In the genomic region with DNA sequence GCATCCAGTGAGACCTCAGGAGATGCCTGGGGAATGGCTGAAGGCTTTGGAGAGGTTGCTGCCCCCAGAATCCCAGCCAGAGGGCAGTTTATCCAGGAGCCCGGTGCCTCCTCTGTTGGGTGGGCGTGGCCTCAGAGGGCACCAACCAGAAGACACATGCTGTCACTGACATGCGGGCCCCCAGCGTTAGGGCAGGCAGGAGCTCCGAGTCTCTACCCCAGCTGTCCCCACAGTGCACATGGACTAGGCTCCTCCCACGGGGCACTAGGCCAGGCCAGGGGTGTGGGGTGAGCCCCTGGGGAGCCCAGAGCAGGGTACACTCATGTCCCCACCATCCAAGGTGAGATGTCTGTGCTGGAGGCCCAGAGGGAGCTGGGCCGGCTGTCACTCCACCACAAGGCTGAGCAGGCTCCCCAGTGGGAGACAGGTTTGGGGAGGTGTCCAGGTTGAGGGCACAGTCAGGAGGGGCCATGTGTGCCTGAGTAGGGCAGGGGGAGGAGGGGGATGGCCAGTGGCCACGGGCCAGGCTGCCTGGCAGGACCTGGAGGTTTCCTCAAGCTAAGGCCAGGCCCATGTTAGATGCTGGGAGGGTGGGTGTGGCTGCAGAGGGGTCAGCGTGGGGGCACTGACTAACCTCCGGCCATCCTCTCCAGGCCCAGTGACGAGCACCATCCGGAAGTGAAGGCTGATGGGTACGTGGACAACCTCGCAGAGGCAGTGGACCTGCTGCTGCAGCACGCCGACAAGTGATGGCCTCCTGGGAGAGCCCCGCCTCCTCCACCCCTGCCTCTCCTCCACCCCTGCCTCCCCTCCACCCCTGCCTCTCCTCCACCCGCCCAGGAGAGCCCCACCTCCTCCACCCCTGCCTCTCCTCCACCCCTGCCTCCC, we compare ENCODE assay signal across 9 cellular contexts.
DNase-seq lines count a peak whose midpoint lies in the region; ATAC-seq and TF ChIP-seq lines count a peak whose summit lies in the region.
"Had no signal": no experiment of that assay in that cellular context is flagged by ENCODE, and none has a peak within 500 bp of the region (broad histone marks: within the 10 kb centered on the region; RNA-seq: fewer than 3 reads in every experiment).

No MANE protein-coding gene starts in this region.

- H3K4me3 ChIP-seq in left lung: no peak overlapping the region

- DNase-seq in A172 (ENCODE audit: low spot score) (peak; percentile 11), left lung (no peak), HFFc6 (no peak), mesenteric fat pad (ENCODE audit: low spot score) (no peak), NCI-H2107 treated with DMSO at 0.1 percent for 48 hours (lab: John Stamatoyannopoulos, UW; ENCODE audit: unreplicated experiment) (no peak)
- peak; percentile 35 for DNase-seq in activated naive CD4-positive, alpha-beta T cell treated with anti-CD3 and anti-CD28 coated beads, Interleukin-2, amount 10 ng/mL, durations not matched to agents 7 days and 5 days

- no peak overlapping the region for H3K4me3 Mint-ChIP-seq in activated naive CD4-positive, alpha-beta T cell treated with anti-CD3 and anti-CD28 coated beads, Interleukin-2, amount 10 ng/mL, durations not matched to agents 7 days and 5 days
- H3K4me3 Mint-ChIP-seq in HFFc6: no peak overlapping the region

- CTCF ChIA-PET in activated naive CD4-positive, alpha-beta T cell treated with anti-CD3 and anti-CD28 coated beads, Interleukin-2, amount 10 ng/mL, durations not matched to agents 7 days and 5 days (lab: Charles Lee): interaction anchor here (0.8 kb wide), 1 partner anchor 129 kb away, joined by 4 read pairs; no protein-coding TSS in a partner anchor

- TF ChIP-seq CTCF in left lung (IDR thresholded peaks at IDR 0.05): no peak
- no peak for TF ChIP-seq CTCF in HFFc6 (IDR thresholded peaks at IDR 0.05)

- peak; percentile 43 for ATAC-seq in HG03354 (IDR thresholded peaks at IDR 0.05; ENCODE audit: poor library complexity, severe bottlenecking, unreplicated experiment)
- peak; percentile 25 for ATAC-seq in left lung
- ATAC-seq in GM21528 (IDR thresholded peaks at IDR 0.05; ENCODE audit: low FRiP score, unreplicated experiment): no peak

- H3K9me3 ChIP-seq in left lung: no peaks in the 10 kb centered on the region

- intact Hi-C loops in left lung (cut with DNase I): no loop called here

- peaks cover 4% of the 10 kb centered on the region for H3K27me3 Mint-ChIP-seq in activated naive CD4-positive, alpha-beta T cell treated with anti-CD3 and anti-CD28 coated beads, Interleukin-2, amount 10 ng/mL, durations not matched to agents 7 days and 5 days
- H3K27me3 Mint-ChIP-seq in HFFc6 (ENCODE audit: insufficient read depth): peaks cover 3% of the 10 kb centered on the region

- H3K36me3 ChIP-seq in left lung: peaks cover 0 to 12% of the 10 kb centered on the region in 2 donors

- H3K27me3 ChIP-seq in left lung: no peaks in the 10 kb centered on the region

- peaks cover 5% of the 10 kb centered on the region for H3K36me3 Mint-ChIP-seq in activated naive CD4-positive, alpha-beta T cell treated with anti-CD3 and anti-CD28 coated beads, Interleukin-2, amount 10 ng/mL, durations not matched to agents 7 days and 5 days
- no peaks in the 10 kb centered on the region for H3K36me3 Mint-ChIP-seq in HFFc6 (ENCODE audit: low read depth)

- H3K4me1 Mint-ChIP-seq in activated naive CD4-positive, alpha-beta T cell treated with anti-CD3 and anti-CD28 coated beads, Interleukin-2, amount 10 ng/mL, durations not matched to agents 7 days and 5 days: peaks cover 41% of the 10 kb centered on the region
- H3K4me1 Mint-ChIP-seq in HFFc6 (ENCODE audit: low read depth): no peaks in the 10 kb centered on the region

- H3K27ac Mint-ChIP-seq in activated naive CD4-positive, alpha-beta T cell treated with anti-CD3 and anti-CD28 coated beads, Interleukin-2, amount 10 ng/mL, durations not matched to agents 7 days and 5 days: peak overlapping the region; percentile 68
- H3K27ac Mint-ChIP-seq in HFFc6: no peak overlapping the region

- H3K4me1 ChIP-seq in left lung: peaks cover 0 to 28% of the 10 kb centered on the region in 2 donors

- peak overlapping the region in 1 of 2 donors; percentile 45 for H3K27ac ChIP-seq in left lung
- H3K27ac ChIP-seq: VCaP had no signal

- no peaks in the 10 kb centered on the region for H3K9me3 Mint-ChIP-seq in activated naive CD4-positive, alpha-beta T cell treated with anti-CD3 and anti-CD28 coated beads, Interleukin-2, amount 10 ng/mL, durations not matched to agents 7 days and 5 days
- no peaks in the 10 kb centered on the region for H3K9me3 Mint-ChIP-seq in HFFc6

Comparison
In these comparisons a context has a peak if more than half of its experiments do, and no peak if none do; other contexts are left out.
1. DNase-seq: peak in A172 (single experiment) and activated naive CD4-positive, alpha-beta T cell treated with anti-CD3 and anti-CD28 coated beads, Interleukin-2, amount 10 ng/mL, durations not matched to agents 7 days and 5 days (single experiment); none in left lung (0 of 2), HFFc6 (single experiment), mesenteric fat pad (single experiment) and NCI-H2107 treated with DMSO at 0.1 percent for 48 hours (single experiment).